29 cellular contexts compared by ENCODE assay signal in the genomic region with DNA sequence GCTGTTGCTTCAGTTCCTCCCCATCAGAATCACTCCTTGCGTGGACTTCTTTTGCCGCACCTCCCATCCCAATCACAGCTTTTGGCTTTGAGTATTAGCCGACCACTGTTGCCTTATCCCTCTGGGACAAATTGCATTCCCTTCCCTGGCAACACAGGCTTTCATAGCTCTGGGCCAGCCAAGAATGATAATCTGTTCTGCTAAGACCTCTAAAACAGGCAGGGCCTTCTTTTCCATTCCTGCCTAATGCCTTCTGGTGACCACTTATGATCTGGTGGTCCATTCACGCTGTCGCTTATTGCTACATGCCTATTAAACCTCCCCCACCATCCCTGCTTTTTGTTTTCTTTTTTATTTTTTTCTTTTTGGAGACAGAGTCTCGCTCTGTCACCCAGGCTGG.
"Had no signal": no experiment of that assay in that cellular context is flagged by ENCODE, and none has a peak within 500 bp of the region (broad histone marks: within the 10 kb centered on the region; RNA-seq: fewer than 3 reads in every experiment).

No MANE protein-coding gene starts in this region.

- H3K9me3 Mint-ChIP-seq: naive thymus-derived CD4-positive, alpha-beta T cell; natural killer cell treated with Interleukin-12 subunit alpha and Interleukin-12 subunit beta and Interleukin-15 and Interleukin-18, amount 100 ng/mL, for 72 hours; neural crest cell; stimulated activated naive B cell treated with anti-CD40 and anti-IgM and Interleukin-4, amounts not matched to agents 10 μg/mL and 1 μg/mL and 100 μg/mL, for 72 hours had no signal

- H3K27me3 Mint-ChIP-seq: naive thymus-derived CD4-positive, alpha-beta T cell; natural killer cell treated with Interleukin-12 subunit alpha and Interleukin-12 subunit beta and Interleukin-15 and Interleukin-18, amount 100 ng/mL, for 72 hours; stimulated activated naive B cell treated with anti-CD40 and anti-IgM and Interleukin-4, amounts not matched to agents 10 μg/mL and 1 μg/mL and 100 μg/mL, for 72 hours had no signal

- H3K79me2 ChIP-seq: parathyroid adenoma had no signal

- H3K36me3 ChIP-seq: transverse colon had no signal

- H3K36me3 Mint-ChIP-seq: natural killer cell treated with Interleukin-12 subunit alpha and Interleukin-12 subunit beta and Interleukin-15 and Interleukin-18, amount 100 ng/mL, for 72 hours had no signal

- H3K4me3 Mint-ChIP-seq: naive thymus-derived CD4-positive, alpha-beta T cell; natural killer cell treated with Interleukin-12 subunit alpha and Interleukin-12 subunit beta and Interleukin-15 and Interleukin-18, amount 100 ng/mL, for 72 hours; neural crest cell; stimulated activated naive B cell treated with anti-CD40 and anti-IgM and Interleukin-4, amounts not matched to agents 10 μg/mL and 1 μg/mL and 100 μg/mL, for 72 hours had no signal

- FAIRE-seq: keratinocyte had no signal

- H3K27me3 ChIP-seq: left lung, right atrium auricular region, stomach, testis, thyroid gland, transverse colon, upper lobe of left lung, vagina had no signal

- H2AFZ ChIP-seq: parathyroid adenoma had no signal

- H3K4me1 ChIP-seq: left lung, lower lobe of right lung, psoas muscle, right atrium auricular region, transverse colon, upper lobe of left lung, vagina had no signal

- ATAC-seq: left colon; left lung; lower lobe of right lung; mucosa of descending colon; naive thymus-derived CD4-positive, alpha-beta T cell; natural killer cell treated with Interleukin-12 subunit alpha and Interleukin-12 subunit beta and Interleukin-15 and Interleukin-18, amount 100 ng/mL, for 72 hours; psoas muscle; sciatic nerve; stimulated activated naive B cell treated with anti-CD40 and anti-IgM and Interleukin-4, amounts not matched to agents 10 μg/mL and 1 μg/mL and 100 μg/mL, for 72 hours; stimulated activated naive CD8-positive, alpha-beta T cell treated with anti-CD3 and anti-CD28 coated beads, Interleukin-15, Interleukin-2, amounts not matched to agents 100 U/mL and 50 U/mL, for 24 hours had no signal

- H3K9me3 ChIP-seq: left lung, lower lobe of right lung, mucosa of descending colon, psoas muscle, right atrium auricular region, stomach, testis, thyroid gland, transverse colon, upper lobe of left lung, vagina had no signal

- DNase-seq: hippocampal formation; kidney glomerular epithelial cell; left colon; left lung; lower lobe of right lung; midbrain; mucosa of descending colon; naive thymus-derived CD4-positive, alpha-beta T cell; nucleus accumbens; psoas muscle; stimulated activated CD4-positive, alpha-beta T cell treated with anti-CD3 and anti-CD28 coated beads, Interleukin-12 subunit alpha, Interleukin-12 subunit beta, amount 100 ng/mL, for 4 hours; stimulated activated CD4-positive, alpha-beta T cell treated with anti-CD3 and anti-CD28 coated beads, Interleukin-15, amount 100 ng/mL, for 24 hours; stimulated activated CD4-positive, alpha-beta T cell treated with anti-CD3 and anti-CD28 coated beads, Interleukin-2, amount 100 ng/mL, for 24 hours; stimulated activated CD4-positive, alpha-beta T cell treated with anti-CD3 and anti-CD28 coated beads, Interleukin-4, amount 100 ng/mL, for 1 hour; stimulated activated naive B cell treated with anti-CD40 and anti-IgM and Interleukin-4, amounts not matched to agents 10 μg/mL and 1 μg/mL and 100 μg/mL, for 72 hours; stimulated activated naive CD8-positive, alpha-beta T cell treated with anti-CD3 and anti-CD28 coated beads, Interleukin-15, Interleukin-2, amounts not matched to agents 100 U/mL and 50 U/mL, for 24 hours; stomach; testis; thyroid gland; transverse colon; upper lobe of left lung had no signal

- H3K27ac ChIP-seq: left lung, lower lobe of right lung, parathyroid adenoma, psoas muscle, right atrium auricular region, stomach, testis, thyroid gland, transverse colon, upper lobe of left lung, vagina had no signal

- H3K9ac ChIP-seq: parathyroid adenoma had no signal

- H3K27ac Mint-ChIP-seq: natural killer cell treated with Interleukin-12 subunit alpha and Interleukin-12 subunit beta and Interleukin-15 and Interleukin-18, amount 100 ng/mL, for 72 hours; stimulated activated naive B cell treated with anti-CD40 and anti-IgM and Interleukin-4, amounts not matched to agents 10 μg/mL and 1 μg/mL and 100 μg/mL, for 72 hours had no signal

- H3K4me3 ChIP-seq: left lung, lower lobe of right lung, mucosa of descending colon, psoas muscle, right atrium auricular region, skin epidermis, stomach, testis, thyroid gland, transverse colon, upper lobe of left lung, vagina had no signal
